ENCODE assay signal across 24 cellular contexts in genomic region chr6:168537485-168537884, GRCh38.
DNase-seq lines count a peak whose midpoint lies in the region; ATAC-seq and TF ChIP-seq lines count a peak whose summit lies in the region.
"Had no signal": no experiment of that assay in that cellular context is flagged by ENCODE, and none has a peak within 500 bp of the region (broad histone marks: within the 10 kb centered on the region; RNA-seq: fewer than 3 reads in every experiment).

No MANE protein-coding gene starts in this region.

- H3K9me3 ChIP-seq in esophagus muscularis mucosa, result no peaks in the 10 kb centered on the region
- H3K9me3 ChIP-seq in vagina, result no peaks in the 10 kb centered on the region
- H3K9me3 ChIP-seq in OCI-LY7 (ENCODE audit: low read length), result no peaks in the 10 kb centered on the region
- H3K9me3 ChIP-seq: psoas muscle had no signal

- POLR2A ChIA-PET in OCI-LY7 (lab: Charles Lee), result no interaction called here

- H2AFZ ChIP-seq in OCI-LY7 (ENCODE audit: low read length), result no peak overlapping the region

- H4K20me1 ChIP-seq in OCI-LY7 (ENCODE audit: insufficient read depth, low read length), result no peaks in the 10 kb centered on the region

- no peaks in the 10 kb centered on the region for H3K36me3 ChIP-seq in esophagus muscularis mucosa
- H3K36me3 ChIP-seq in rectal smooth muscle tissue (ENCODE audit: control insufficient read depth, insufficient read depth, low read length), result no peaks in the 10 kb centered on the region
- no peaks in the 10 kb centered on the region for H3K36me3 ChIP-seq in vagina
- no peaks in the 10 kb centered on the region for H3K36me3 ChIP-seq in OCI-LY7 (ENCODE audit: insufficient read depth, low read length)
- H3K36me3 ChIP-seq: WERI-Rb-1 had no signal

- H3K4me1 ChIP-seq in esophagus muscularis mucosa, result peaks cover 26 to 85% (median 78%) of the 10 kb centered on the region in 4 donors
- no peaks in the 10 kb centered on the region for H3K4me1 ChIP-seq in rectal smooth muscle tissue (ENCODE audit: control insufficient read depth, insufficient read depth, low read length)
- H3K4me1 ChIP-seq in vagina, result no peaks in the 10 kb centered on the region
- H3K4me1 ChIP-seq in OCI-LY7 (ENCODE audit: insufficient read depth, low read length, poor library complexity, severe bottlenecking), result no peaks in the 10 kb centered on the region

- no peak for ATAC-seq in left cardiac atrium
- ATAC-seq: psoas muscle had no signal

- no TSS peak for BruUV-seq in OCI-LY7 (replicated peaks; lab: Mats Ljungman, UMichigan)

- intact Hi-C loops in cardiac septum (cut with DNase I), result no loop called here
- intact Hi-C loops in left cardiac atrium (cut with DNase I), result no loop called here
- intact Hi-C loops in esophagus muscularis mucosa (cut with DNase I), result no loop called here
- intact Hi-C loops in vagina (cut with DNase I), result no loop called here
- intact Hi-C loops in OCI-LY7 (cut with micrococcal nuclease; ENCODE audit: unreplicated experiment), result no loop called here

- TF ChIP-seq POLR2A in esophagus muscularis mucosa (IDR thresholded peaks at IDR 0.05; ENCODE audit: low read depth) (no peak), vagina (IDR thresholded peaks at IDR 0.05) (no peak)

- TF ChIP-seq CTCF in esophagus muscularis mucosa (IDR thresholded peaks at IDR 0.05) (no peak), vagina (IDR thresholded peaks at IDR 0.05) (no peak), OCI-LY7 (conservative IDR thresholded peaks at IDR 0.05; ENCODE audit: low read length) (no peak)

- CTCF ChIA-PET in OCI-LY7 (lab: Charles Lee; ENCODE audit: unreplicated experiment), result no interaction called here

- peak overlapping the region in 2 of 4 donors; percentile 12 to 18 for H3K4me3 ChIP-seq in esophagus muscularis mucosa
- no peak overlapping the region for H3K4me3 ChIP-seq in rectal smooth muscle tissue (ENCODE audit: low read length)
- H3K4me3 ChIP-seq in vagina, result no peak overlapping the region
- H3K4me3 ChIP-seq in OCI-LY7 (ENCODE audit: low read depth, low read length, poor library complexity, severe bottlenecking), result no peak overlapping the region
- H3K4me3 ChIP-seq: psoas muscle had no signal

- peak overlapping the region; percentile 76 to 90 (median 80) for H3K27ac ChIP-seq in esophagus muscularis mucosa (replicated peaks in 1 of 4)
- H3K27ac ChIP-seq in rectal smooth muscle tissue (ENCODE audit: low read depth, low read length), result peak overlapping the region; percentile 61
- H3K27ac ChIP-seq in vagina, result peak overlapping the region; percentile 15
- H3K27ac ChIP-seq in OCI-LY7 (ENCODE audit: low read depth, low read length, poor library complexity, severe bottlenecking), result no peak overlapping the region
- H3K27ac ChIP-seq: epithelial cell of prostate, psoas muscle, WERI-Rb-1 had no signal

- 54% methylated on average over 7 of the region's 10 CpGs for WGBS in esophagus muscularis mucosa

- no peak overlapping the region for H3K9ac ChIP-seq in rectal smooth muscle tissue (ENCODE audit: low read length)

- TF ChIP-seq EP300 in esophagus muscularis mucosa (IDR thresholded peaks at IDR 0.05), result no peak

- DNase-seq in cardiac septum (ENCODE audit: low spot score) (peak; percentile 72), left cardiac atrium (no peak), esophagus muscularis mucosa (ENCODE audit: extremely low spot score) (no peak), vagina (ENCODE audit: extremely low spot score in 2 of 2) (no peak), NCI-H187 (lab: John Stamatoyannopoulos, UW) (no peak), OCI-LY7 (ENCODE audit: low spot score) (no peak), dermis blood vessel endothelial cell (no peak)
- DNase-seq: activated CD4-positive, alpha-beta T cell treated with anti-CD3 and anti-CD28 coated beads, Interleukin-2, amount 10 ng/mL, durations not matched to agents 24 days and 14 days; activated T-cell treated with anti-CD3 and anti-CD28 coated beads, Interleukin-2, amount 50 U/mL, for 24 hours; CD4-positive, CD25-positive, alpha-beta regulatory T cell; DND-41; effector CD4-positive, alpha-beta T cell; NCI-H1092; NCI-H187 treated with DMSO at 0.1 percent for 48 hours; NCI-H526; NK-92 treated with Interleukin-12 subunit alpha and Interleukin-12 subunit beta, amount 100 ng/mL, for 24 hours; psoas muscle; small intestine; stimulated activated CD4-positive, alpha-beta T cell treated with anti-CD3 and anti-CD28 coated beads, Interleukin-1b, Interleukin-23, amount 100 ng/mL, for 48 hours; stimulated activated CD8-positive, alpha-beta memory T cell treated with anti-CD3 and anti-CD28 coated beads, Interleukin-4, amount 100 ng/mL, for 48 hours; T1000; WERI-Rb-1 had no signal

- H3K27me3 ChIP-seq in esophagus muscularis mucosa, result no peaks in the 10 kb centered on the region
- no peaks in the 10 kb centered on the region for H3K27me3 ChIP-seq in rectal smooth muscle tissue (ENCODE audit: control insufficient read depth, insufficient read depth, low read length)
- no peaks in the 10 kb centered on the region for H3K27me3 ChIP-seq in vagina

- no peaks in the 10 kb centered on the region for H3K9me2 ChIP-seq in OCI-LY7 (ENCODE audit: insufficient read depth, low read length)

- no peak overlapping the region for H3K4me2 ChIP-seq in OCI-LY7 (ENCODE audit: low read length)

- no peaks in the 10 kb centered on the region for H3K79me2 ChIP-seq in OCI-LY7 (ENCODE audit: insufficient read depth, low read depth, low read length)
